8 cellular contexts compared by ENCODE assay signal in genomic region chr20:44247676-44248419, GRCh38.
DNase-seq lines count a peak whose midpoint lies in the region; ATAC-seq and TF ChIP-seq lines count a peak whose summit lies in the region.

No MANE protein-coding gene starts in this region.

- no peaks in the 10 kb centered on the region for H3K4me1 ChIP-seq in DND-41 (ENCODE audit: insufficient read depth, low read length)
- H3K4me1 ChIP-seq in iPS-20b (ENCODE audit: insufficient read depth, low read length): no peaks in the 10 kb centered on the region

- H3K4me1 Mint-ChIP-seq in activated naive CD8-positive, alpha-beta T cell treated with anti-CD3 and anti-CD28 coated beads, Interleukin-2, amount 50 U/mL, for 24 hours: peaks cover 6% of the 10 kb centered on the region
- H3K4me1 Mint-ChIP-seq in stimulated activated naive CD8-positive, alpha-beta T cell treated with anti-CD3 and anti-CD28 coated beads, Interleukin-15, amount 100 ng/mL, for 72 hours: peaks cover 16% of the 10 kb centered on the region
- H3K4me1 Mint-ChIP-seq in T-helper 2 cell treated with Interferon-gamma antibody and Interleukin-4, amounts not matched to agents 5 μg/mL and 100 μg/mL, for 36 hours (ENCODE audit: low read depth): no peaks in the 10 kb centered on the region

- H3K27me3 ChIP-seq in DND-41 (ENCODE audit: insufficient read depth, low read length, poor library complexity) (no peaks in the 10 kb centered on the region), iPS-20b (ENCODE audit: insufficient read depth, low read length) (peaks cover 13% of the 10 kb centered on the region; the same call in 1 of the 2 replicates)

- 0 out of 2 replicates have a peak, but pooled peaks cover 8% of the 10 kb centered on the region for H4K20me1 ChIP-seq in DND-41 (ENCODE audit: insufficient read depth, low read length)

- no peaks in the 10 kb centered on the region for H3K9me3 ChIP-seq in DND-41 (ENCODE audit: insufficient read depth, low read length, severe bottlenecking)
- no peaks in the 10 kb centered on the region for H3K9me3 ChIP-seq in iPS-20b (ENCODE audit: insufficient read depth, low read depth, low read length)

- no peak overlapping the region for H2AFZ ChIP-seq in DND-41 (ENCODE audit: low read depth, low read length)

- H3K27ac Mint-ChIP-seq in activated naive CD8-positive, alpha-beta T cell treated with anti-CD3 and anti-CD28 coated beads, Interleukin-2, amount 50 U/mL, for 24 hours: no peak overlapping the region
- no peak overlapping the region for H3K27ac Mint-ChIP-seq in stimulated activated naive CD8-positive, alpha-beta T cell treated with anti-CD3 and anti-CD28 coated beads, Interleukin-15, amount 100 ng/mL, for 72 hours
- H3K27ac Mint-ChIP-seq in T-helper 2 cell treated with Interferon-gamma antibody and Interleukin-4, amounts not matched to agents 5 μg/mL and 100 μg/mL, for 36 hours: no peak overlapping the region

- H3K4me3 ChIP-seq in DND-41 (ENCODE audit: low read depth in 1 of 2, low read length in 2 of 2): no peak overlapping the region
- peak overlapping the region; percentile 81 for H3K4me3 ChIP-seq in iPS-20b (ENCODE audit: low read length)

- H3K27ac ChIP-seq in DND-41 (ENCODE audit: low read length) (no peak overlapping the region), iPS-20b (ENCODE audit: low read length) (no peak overlapping the region)

- H3K4me2 ChIP-seq in DND-41 (ENCODE audit: insufficient read depth, low read length): no peak overlapping the region

- H3K9ac ChIP-seq in DND-41 (ENCODE audit: low read depth, low read length) (no peak overlapping the region), iPS-20b (ENCODE audit: low read depth, low read length) (peak overlapping the region; percentile 41; the same call in 1 of the 2 replicates)

- no peaks in the 10 kb centered on the region for H3K36me3 Mint-ChIP-seq in activated naive CD8-positive, alpha-beta T cell treated with anti-CD3 and anti-CD28 coated beads, Interleukin-2, amount 50 U/mL, for 24 hours (ENCODE audit: low read depth)
- no peaks in the 10 kb centered on the region for H3K36me3 Mint-ChIP-seq in T-helper 2 cell treated with Interferon-gamma antibody and Interleukin-4, amounts not matched to agents 5 μg/mL and 100 μg/mL, for 36 hours (ENCODE audit: low read depth)

- H3K36me3 ChIP-seq in DND-41 (ENCODE audit: insufficient read depth, low read length): no peaks in the 10 kb centered on the region
- no peaks in the 10 kb centered on the region for H3K36me3 ChIP-seq in iPS-20b (ENCODE audit: insufficient read depth, low read depth, low read length)

- no peak overlapping the region for H3K4me3 Mint-ChIP-seq in activated naive CD8-positive, alpha-beta T cell treated with anti-CD3 and anti-CD28 coated beads, Interleukin-2, amount 50 U/mL, for 24 hours
- peak overlapping the region in 1 of 2 donors; percentile 57 for H3K4me3 Mint-ChIP-seq in stimulated activated naive CD8-positive, alpha-beta T cell treated with anti-CD3 and anti-CD28 coated beads, Interleukin-15, amount 100 ng/mL, for 72 hours
- H3K4me3 Mint-ChIP-seq in T-helper 2 cell treated with Interferon-gamma antibody and Interleukin-4, amounts not matched to agents 5 μg/mL and 100 μg/mL, for 36 hours: no peak overlapping the region

- TF ChIP-seq RAD21 in Ishikawa (IDR thresholded peaks at IDR 0.05; ENCODE audit: low read depth): peak; percentile 43; the same call in 1 of the 2 replicates

- DNase-seq in DND-41 (peak; percentile 39), NK-92 (lab: John Stamatoyannopoulos, UW; ENCODE audit: unreplicated experiment) (no peak)
- DNase-seq in activated naive CD8-positive, alpha-beta T cell treated with anti-CD3 and anti-CD28 coated beads, Interleukin-2, amount 50 U/mL, for 24 hours: peak; percentile 52
- peak; percentile 13 to 18 for DNase-seq in stimulated activated naive CD8-positive, alpha-beta T cell treated with anti-CD3 and anti-CD28 coated beads, Interleukin-15, amount 100 ng/mL, for 72 hours
- no peak for DNase-seq in T-helper 2 cell treated with Interferon-gamma antibody and Interleukin-4, amounts not matched to agents 5 μg/mL and 100 μg/mL, for 36 hours (ENCODE audit: low spot score)

- no peaks in the 10 kb centered on the region for H3K79me2 ChIP-seq in DND-41 (ENCODE audit: insufficient read depth, low read length)

- H3K9me3 Mint-ChIP-seq in activated naive CD8-positive, alpha-beta T cell treated with anti-CD3 and anti-CD28 coated beads, Interleukin-2, amount 50 U/mL, for 24 hours: no peaks in the 10 kb centered on the region
- no peaks in the 10 kb centered on the region for H3K9me3 Mint-ChIP-seq in stimulated activated naive CD8-positive, alpha-beta T cell treated with anti-CD3 and anti-CD28 coated beads, Interleukin-15, amount 100 ng/mL, for 72 hours
- H3K9me3 Mint-ChIP-seq in T-helper 2 cell treated with Interferon-gamma antibody and Interleukin-4, amounts not matched to agents 5 μg/mL and 100 μg/mL, for 36 hours: no peaks in the 10 kb centered on the region

- peak; percentile 74 for ATAC-seq in DND-41 (ENCODE audit: insufficient read depth, low read depth)
- ATAC-seq in activated naive CD8-positive, alpha-beta T cell treated with anti-CD3 and anti-CD28 coated beads, Interleukin-2, amount 50 U/mL, for 24 hours: no peak
- ATAC-seq in stimulated activated naive CD8-positive, alpha-beta T cell treated with anti-CD3 and anti-CD28 coated beads, Interleukin-15, amount 100 ng/mL, for 72 hours: peak; percentile 50
- ATAC-seq in HG03520 (IDR thresholded peaks at IDR 0.05; ENCODE audit: unreplicated experiment): no peak

- no peak for TF ChIP-seq EP300 in Ishikawa (IDR thresholded peaks at IDR 0.05; ENCODE audit: borderline replicate concordance)

- H3K27me3 Mint-ChIP-seq in activated naive CD8-positive, alpha-beta T cell treated with anti-CD3 and anti-CD28 coated beads, Interleukin-2, amount 50 U/mL, for 24 hours: peaks cover 18% of the 10 kb centered on the region
- peaks cover 21% of the 10 kb centered on the region for H3K27me3 Mint-ChIP-seq in stimulated activated naive CD8-positive, alpha-beta T cell treated with anti-CD3 and anti-CD28 coated beads, Interleukin-15, amount 100 ng/mL, for 72 hours
- H3K27me3 Mint-ChIP-seq in T-helper 2 cell treated with Interferon-gamma antibody and Interleukin-4, amounts not matched to agents 5 μg/mL and 100 μg/mL, for 36 hours (ENCODE audit: low read depth): peaks cover 29% of the 10 kb centered on the region

- peak; percentile 40 for TF ChIP-seq CTCF in DND-41 (IDR thresholded peaks at IDR 0.05; ENCODE audit: borderline replicate concordance, extremely low read depth, low read length, poor library complexity, severe bottlenecking)

TF ChIP-seq in Ishikawa, 13 proteins besides CTCF, POLR2A, EP300 and RAD21:
- TF ChIP-seq CEBPB (IDR thresholded peaks at IDR 0.05): no peak
- TF ChIP-seq ZBTB7A (IDR thresholded peaks at IDR 0.05; ENCODE audit: low read depth): 0 out of 2 replicates have a peak, but pooled peaks have one; percentile 57
- no peak for TF ChIP-seq TAF1 (IDR thresholded peaks at IDR 0.05; ENCODE audit: low read depth)
- no peak for TF ChIP-seq NFIC (IDR thresholded peaks at IDR 0.05)
- TF ChIP-seq USF1 (IDR thresholded peaks at IDR 0.05): no peak
- no peak for TF ChIP-seq FOXM1 (IDR thresholded peaks at IDR 0.05; ENCODE audit: borderline replicate concordance, low read depth)
- no peak for TF ChIP-seq TCF12 (IDR thresholded peaks at IDR 0.05; ENCODE audit: low read depth)
- TF ChIP-seq YY1 (IDR thresholded peaks at IDR 0.05; ENCODE audit: low read depth): no peak
- TF ChIP-seq CREB1 (IDR thresholded peaks at IDR 0.05; ENCODE audit: low read depth): no peak
- TF ChIP-seq EGR1 (IDR thresholded peaks at IDR 0.05): no peak
- peak; percentile 99 for TF ChIP-seq REST (IDR thresholded peaks at IDR 0.05; ENCODE audit: low read depth)
- TF ChIP-seq TEAD4 (IDR thresholded peaks at IDR 0.05): no peak
- TF ChIP-seq MAX (IDR thresholded peaks at IDR 0.05): no peak

Comparison
In these comparisons a context has a peak if more than half of its experiments do, and no peak if none do; other contexts are left out.
1. ATAC-seq: peak in DND-41 (single experiment) and stimulated activated naive CD8-positive, alpha-beta T cell treated with anti-CD3 and anti-CD28 coated beads, Interleukin-15, amount 100 ng/mL, for 72 hours (single experiment); none in activated naive CD8-positive, alpha-beta T cell treated with anti-CD3 and anti-CD28 coated beads, Interleukin-2, amount 50 U/mL, for 24 hours (single experiment) and HG03520 (single experiment).
2. DNase-seq: peak in DND-41 (single experiment), activated naive CD8-positive, alpha-beta T cell treated with anti-CD3 and anti-CD28 coated beads, Interleukin-2, amount 50 U/mL, for 24 hours (single experiment) and stimulated activated naive CD8-positive, alpha-beta T cell treated with anti-CD3 and anti-CD28 coated beads, Interleukin-15, amount 100 ng/mL, for 72 hours (2 of 2); none in NK-92 (single experiment) and T-helper 2 cell treated with Interferon-gamma antibody and Interleukin-4, amounts not matched to agents 5 μg/mL and 100 μg/mL, for 36 hours (single experiment).